In the genomic region with DNA sequence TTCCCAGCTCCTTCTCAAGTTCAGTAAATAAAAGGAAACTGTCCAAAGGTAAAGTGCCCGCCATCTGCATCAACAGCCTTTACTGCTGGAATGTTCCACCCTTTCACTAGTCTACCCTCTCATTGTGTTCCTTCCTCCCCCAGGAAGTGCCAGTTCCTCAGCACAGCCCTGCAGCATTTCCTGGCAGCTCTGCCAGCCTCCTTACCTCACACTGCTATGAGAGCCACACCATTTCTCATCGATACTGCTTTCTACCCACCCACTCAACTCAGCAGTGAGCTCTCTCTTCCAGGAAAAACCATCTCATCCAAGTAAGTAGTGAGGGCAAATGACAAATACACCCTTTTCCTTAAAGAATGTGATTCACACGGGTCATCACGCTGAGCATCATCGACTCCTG, we compare ENCODE assay signal across 17 cellular contexts.
"Had no signal": no experiment of that assay in that cellular context is flagged by ENCODE, and none has a peak within 500 bp of the region (broad histone marks: within the 10 kb centered on the region; RNA-seq: fewer than 3 reads in every experiment).

No MANE protein-coding gene starts in this region.

- H3K4me1 ChIP-seq: prostate gland, right lobe of liver, upper lobe of left lung had no signal

- H3K9me3 Mint-ChIP-seq: effector memory CD8-positive, alpha-beta T cell had no signal

- H3K4me3 Mint-ChIP-seq: activated naive CD4-positive, alpha-beta T cell treated with anti-CD3 and anti-CD28 coated beads, Interleukin-2, amount 10 ng/mL, durations not matched to agents 7 days and 5 days; dendritic cell treated with granulocyte-macrophage colony-stimulating factor and Interleukin-4, amounts not matched to agents 40 ng/mL and 50 ng/mL, for 4 days; effector memory CD8-positive, alpha-beta T cell; naive thymus-derived CD8-positive, alpha-beta T cell; stimulated activated memory B cell treated with anti-CD40 and anti-IgM and Interleukin-4, amounts not matched to agents 10 μg/mL and 1 μg/mL and 100 μg/mL, for 72 hours; T-helper 1 cell treated with Interleukin-12 subunit alpha and Interleukin-12 subunit beta and Interleukin-4 antibody, amounts not matched to agents 30 μg/mL and 1 μg/mL, for 36 hours had no signal

- H3K27me3 Mint-ChIP-seq: activated naive CD4-positive, alpha-beta T cell treated with anti-CD3 and anti-CD28 coated beads, Interleukin-2, amount 10 ng/mL, durations not matched to agents 7 days and 5 days; stimulated activated memory B cell treated with anti-CD40 and anti-IgM and Interleukin-4, amounts not matched to agents 10 μg/mL and 1 μg/mL and 100 μg/mL, for 72 hours had no signal

- H3K27ac Mint-ChIP-seq: activated naive CD4-positive, alpha-beta T cell treated with anti-CD3 and anti-CD28 coated beads, Interleukin-2, amount 10 ng/mL, durations not matched to agents 7 days and 5 days; dendritic cell treated with granulocyte-macrophage colony-stimulating factor and Interleukin-4, amounts not matched to agents 40 ng/mL and 50 ng/mL, for 4 days; effector memory CD8-positive, alpha-beta T cell; stimulated activated memory B cell treated with anti-CD40 and anti-IgM and Interleukin-4, amounts not matched to agents 10 μg/mL and 1 μg/mL and 100 μg/mL, for 72 hours; T-helper 1 cell treated with Interleukin-12 subunit alpha and Interleukin-12 subunit beta and Interleukin-4 antibody, amounts not matched to agents 30 μg/mL and 1 μg/mL, for 36 hours had no signal

- H3K9me3 ChIP-seq: prostate gland, right lobe of liver, SK-N-SH, suprapubic skin had no signal

- H3K27ac ChIP-seq: brain microvascular endothelial cell, prostate gland, right lobe of liver, suprapubic skin, upper lobe of left lung had no signal

- DNase-seq: activated CD4-positive, alpha-beta T cell treated with anti-CD3 and anti-CD28 coated beads, Interleukin-2, amount 50 U/mL, for 4 hours; activated CD4-positive, CD25-positive, alpha-beta regulatory T cell; activated CD8-positive, alpha-beta memory T cell treated with anti-CD3 and anti-CD28 coated beads, Interleukin-2, amount 50 U/mL, for 48 hours; activated naive CD4-positive, alpha-beta T cell treated with anti-CD3 and anti-CD28 coated beads, Interleukin-2, amount 10 ng/mL, durations not matched to agents 7 days and 5 days; brain microvascular endothelial cell; cerebellar nuclear complex; effector memory CD8-positive, alpha-beta T cell; naive thymus-derived CD8-positive, alpha-beta T cell; occipital lobe; right lobe of liver; SK-N-SH; upper lobe of left lung had no signal

- H3K4me1 Mint-ChIP-seq: stimulated activated memory B cell treated with anti-CD40 and anti-IgM and Interleukin-4, amounts not matched to agents 10 μg/mL and 1 μg/mL and 100 μg/mL, for 72 hours had no signal

- H3K36me3 Mint-ChIP-seq: activated naive CD4-positive, alpha-beta T cell treated with anti-CD3 and anti-CD28 coated beads, Interleukin-2, amount 10 ng/mL, durations not matched to agents 7 days and 5 days; stimulated activated memory B cell treated with anti-CD40 and anti-IgM and Interleukin-4, amounts not matched to agents 10 μg/mL and 1 μg/mL and 100 μg/mL, for 72 hours had no signal

- H3K4me3 ChIP-seq: prostate gland, right lobe of liver, suprapubic skin, upper lobe of left lung had no signal

- ATAC-seq: effector memory CD8-positive, alpha-beta T cell; naive thymus-derived CD8-positive, alpha-beta T cell; right lobe of liver; stimulated activated memory B cell treated with anti-CD40 and anti-IgM and Interleukin-4, amounts not matched to agents 10 μg/mL and 1 μg/mL and 100 μg/mL, for 72 hours had no signal

- H3K27me3 ChIP-seq: brain microvascular endothelial cell, right lobe of liver, suprapubic skin, upper lobe of left lung had no signal

- H3K36me3 ChIP-seq: brain microvascular endothelial cell, prostate gland, right lobe of liver, suprapubic skin, upper lobe of left lung had no signal
